18 cellular contexts compared by ENCODE assay signal in the genomic region with DNA sequence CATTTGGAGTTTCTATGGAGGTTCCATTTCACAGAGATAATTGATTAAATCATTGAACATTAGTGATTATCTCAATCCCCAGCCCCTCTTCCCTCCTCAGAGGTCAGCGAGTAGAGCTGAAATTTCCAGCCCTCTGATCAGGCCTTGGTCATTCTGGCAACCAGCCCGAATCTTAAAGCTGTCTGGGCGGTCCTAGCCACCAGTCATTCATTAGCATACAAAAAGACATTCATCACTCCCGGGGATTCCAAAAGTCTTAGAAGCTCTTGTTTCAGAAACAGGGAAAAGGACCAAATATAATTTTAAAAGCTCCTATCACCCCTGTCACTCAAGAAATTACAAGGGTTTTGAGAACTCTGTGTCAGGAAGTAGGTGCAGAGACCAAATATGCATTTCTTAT. TPM values are rescaled to one million over a fixed set of nuclear protein-coding genes. Genes with fewer than 3 reads are reported as not detected.
DNase-seq lines count a peak whose midpoint lies in the region; TF ChIP-seq lines count a peak whose summit lies in the region.
"Had no signal": no experiment of that assay in that cellular context is flagged by ENCODE, and none has a peak within 500 bp of the region (broad histone marks: within the 10 kb centered on the region; RNA-seq: fewer than 3 reads in every experiment).

No MANE protein-coding gene starts in this region.

- no peak overlapping the region for H2BK5ac ChIP-seq in mesendoderm (ENCODE audit: low read length)

- H4K20me1 ChIP-seq in GM23248 (ENCODE audit: insufficient read depth): no peaks in the 10 kb centered on the region

- no peaks in the 10 kb centered on the region for H3K27me3 Mint-ChIP-seq in endodermal cell (ENCODE audit: insufficient read depth)
- H3K27me3 Mint-ChIP-seq in activated CD4-positive, alpha-beta memory T cell treated with anti-CD3 and anti-CD28 coated beads for 36 hours: no peaks in the 10 kb centered on the region
- H3K27me3 Mint-ChIP-seq: naive B cell had no signal

- 20 to 32% methylated on average over 4 of the region's 4 CpGs for WGBS in GM23248 (ENCODE audit: low coverage in 1 of 2, low lambda C conversion rate in 2 of 2, missing lambda C conversion rate in 2 of 2), 2 experiments
- 0 to 16% methylated on average over 1 to 4 of the region's 4 CpGs for WGBS in endodermal cell (ENCODE audit: insufficient coverage in 1 of 2, insufficient read length in 1 of 2), 2 experiments
- WGBS in mesendoderm (ENCODE audit: extremely low coverage, insufficient coverage, low lambda C conversion rate): no CpG with 5 or more reads among the region's 4 CpGs
- WGBS in prostate gland: 70% methylated on average over 4 of the region's 4 CpGs
- 47 to 52% methylated on average over 4 of the region's 4 CpGs for WGBS in lower leg skin, 2 donors

- peaks cover 5% of the 10 kb centered on the region; the same call in 1 of the 2 replicates for H3K9me2 ChIP-seq in GM23248 (ENCODE audit: insufficient read depth)

- H4K8ac ChIP-seq in mesendoderm (ENCODE audit: low read depth, low read length): no peak overlapping the region

- CTCF ChIA-PET in activated CD4-positive, alpha-beta memory T cell treated with anti-CD3 and anti-CD28 coated beads for 36 hours (lab: Charles Lee): no interaction called here

- H3F3A ChIP-seq in GM23248 (ENCODE audit: insufficient read depth): peaks cover 27% of the 10 kb centered on the region

- POLR2A ChIA-PET in activated CD4-positive, alpha-beta memory T cell treated with anti-CD3 and anti-CD28 coated beads for 36 hours (lab: Charles Lee): no interaction called here

- H3K9me3 ChIP-seq in GM23248 (ENCODE audit: low read depth) (no peaks in the 10 kb centered on the region), endodermal cell (ENCODE audit: control insufficient read depth, low read length) (no peaks in the 10 kb centered on the region), prostate gland (no peaks in the 10 kb centered on the region)
- H3K9me3 ChIP-seq: adrenal gland, gastrocnemius medialis, sigmoid colon had no signal

- no peak overlapping the region for H3K4me3 Mint-ChIP-seq in endodermal cell
- no peak overlapping the region for H3K4me3 Mint-ChIP-seq in activated CD4-positive, alpha-beta memory T cell treated with anti-CD3 and anti-CD28 coated beads for 36 hours
- H3K4me3 Mint-ChIP-seq: activated CD4-positive, alpha-beta T cell treated with anti-CD3 and anti-CD28 coated beads for 36 hours; naive B cell; stimulated activated naive CD8-positive, alpha-beta T cell treated with anti-CD3 and anti-CD28 coated beads, Interleukin-15, amount 100 ng/mL, for 72 hours; T-cell had no signal

- no peaks in the 10 kb centered on the region for H3K79me2 ChIP-seq in GM23248 (ENCODE audit: insufficient read depth)
- no peaks in the 10 kb centered on the region for H3K79me2 ChIP-seq in mesendoderm (ENCODE audit: control insufficient read depth, insufficient read depth, low read length)

- H3K27ac Mint-ChIP-seq in endodermal cell: no peak overlapping the region
- H3K27ac Mint-ChIP-seq in activated CD4-positive, alpha-beta memory T cell treated with anti-CD3 and anti-CD28 coated beads for 36 hours: no peak overlapping the region
- H3K27ac Mint-ChIP-seq: activated CD4-positive, alpha-beta T cell treated with anti-CD3 and anti-CD28 coated beads for 36 hours; naive B cell; stimulated activated naive CD8-positive, alpha-beta T cell treated with anti-CD3 and anti-CD28 coated beads, Interleukin-15, amount 100 ng/mL, for 72 hours; T-cell had no signal

- H3K79me1 ChIP-seq in mesendoderm (ENCODE audit: low read length): no peaks in the 10 kb centered on the region

- no peak for TF ChIP-seq CTCF in endodermal cell (conservative IDR thresholded peaks at IDR 0.05)
- no peak for TF ChIP-seq CTCF in prostate gland (IDR thresholded peaks at IDR 0.05)
- no peak for TF ChIP-seq CTCF in lower leg skin (IDR thresholded peaks at IDR 0.05)

- H3K4me2 ChIP-seq in GM23248 (ENCODE audit: unreplicated experiment): peak overlapping the region; percentile 47
- no peak overlapping the region for H3K4me2 ChIP-seq in mesendoderm (ENCODE audit: low read length)

- H3K23ac ChIP-seq in mesendoderm (ENCODE audit: low read length): no peak overlapping the region

- no peak overlapping the region for H2BK120ac ChIP-seq in mesendoderm (ENCODE audit: low read depth, low read length)

- H3K36me3 ChIP-seq in GM23248 (ENCODE audit: low read depth) (no peaks in the 10 kb centered on the region), endodermal cell (ENCODE audit: control insufficient read depth, insufficient read depth, low read length) (no peaks in the 10 kb centered on the region), mesendoderm (ENCODE audit: control insufficient read depth, insufficient read depth, low read length) (no peaks in the 10 kb centered on the region), prostate gland (no peaks in the 10 kb centered on the region)
- H3K36me3 ChIP-seq: adrenal gland, gastrocnemius medialis, sigmoid colon had no signal

- peaks cover 46% of the 10 kb centered on the region for H3K4me1 ChIP-seq in GM23248 (ENCODE audit: insufficient read depth)
- peaks cover 5% of the 10 kb centered on the region for H3K4me1 ChIP-seq in endodermal cell (ENCODE audit: control insufficient read depth, insufficient read depth, low read length)
- peaks cover 2% of the 10 kb centered on the region for H3K4me1 ChIP-seq in mesendoderm (ENCODE audit: control insufficient read depth, low read depth, low read length)
- no peaks in the 10 kb centered on the region for H3K4me1 ChIP-seq in prostate gland (replicated peaks)
- H3K4me1 ChIP-seq: adrenal gland, gastrocnemius medialis had no signal

- no peaks in the 10 kb centered on the region for H3K9me3 Mint-ChIP-seq in endodermal cell
- no peaks in the 10 kb centered on the region for H3K9me3 Mint-ChIP-seq in activated CD4-positive, alpha-beta memory T cell treated with anti-CD3 and anti-CD28 coated beads for 36 hours
- H3K9me3 Mint-ChIP-seq: stimulated activated naive CD8-positive, alpha-beta T cell treated with anti-CD3 and anti-CD28 coated beads, Interleukin-15, amount 100 ng/mL, for 72 hours; T-cell had no signal

- H3K4me3 ChIP-seq in GM23248 (no peak overlapping the region), endodermal cell (ENCODE audit: low read length) (no peak overlapping the region), mesendoderm (ENCODE audit: low read length) (no peak overlapping the region), prostate gland (no peak overlapping the region), lower leg skin (ENCODE audit: low read depth, poor library complexity, severe bottlenecking) (no peak overlapping the region)
- H3K4me3 ChIP-seq: adrenal gland, dorsolateral prefrontal cortex, gastrocnemius medialis, sigmoid colon had no signal

- H3K4ac ChIP-seq in mesendoderm (ENCODE audit: low read depth, low read length): no peak overlapping the region

- H4K5ac ChIP-seq in mesendoderm (ENCODE audit: low read length): no peak overlapping the region

- no peak overlapping the region for H3K9ac ChIP-seq in GM23248
- H3K9ac ChIP-seq in endodermal cell (ENCODE audit: extremely low read depth, low read length, poor library complexity, severe bottlenecking): no peak overlapping the region
- no peak overlapping the region for H3K9ac ChIP-seq in mesendoderm (ENCODE audit: low read length)

- H3K27ac ChIP-seq in GM23248 (no peak overlapping the region), endodermal cell (ENCODE audit: low read depth, low read length) (no peak overlapping the region), mesendoderm (ENCODE audit: low read depth, low read length) (no peak overlapping the region), prostate gland (no peak overlapping the region)
- H3K27ac ChIP-seq: adrenal gland, dorsolateral prefrontal cortex, gastrocnemius medialis, HL-60, sigmoid colon had no signal

- DNase-seq in GM23248: peak; percentile 64
- DNase-seq in RKO (ENCODE audit: low spot score): peak; percentile 88
- DNase-seq in endodermal cell: peak; percentile 74
- DNase-seq in mesendoderm: peak; percentile 84
- no peak for DNase-seq in HCEC 1CT
- DNase-seq in prostate gland (ENCODE audit: low spot score): no peak
- no peak for DNase-seq in activated CD4-positive, alpha-beta memory T cell treated with anti-CD3 and anti-CD28 coated beads for 36 hours
- DNase-seq in lower leg skin (ENCODE audit: low spot score in 2 of 2): no peak
- DNase-seq: activated CD4-positive, alpha-beta T cell treated with anti-CD3 and anti-CD28 coated beads for 36 hours; adrenal gland; gastrocnemius medialis; kidney; naive B cell; sigmoid colon; stimulated activated naive CD8-positive, alpha-beta T cell treated with anti-CD3 and anti-CD28 coated beads, Interleukin-15, amount 100 ng/mL, for 72 hours; T-cell had no signal

- no peaks in the 10 kb centered on the region for H3K27me3 ChIP-seq in GM23248 (replicated peaks; ENCODE audit: insufficient read depth)
- H3K27me3 ChIP-seq in endodermal cell (ENCODE audit: control insufficient read depth, insufficient read depth, low read length, poor library complexity, severe bottlenecking): no peaks in the 10 kb centered on the region
- H3K27me3 ChIP-seq in mesendoderm (ENCODE audit: insufficient read depth, low read length, poor library complexity): no peaks in the 10 kb centered on the region
- no peaks in the 10 kb centered on the region for H3K27me3 ChIP-seq in prostate gland (replicated peaks; ENCODE audit: insufficient read depth)
- H3K27me3 ChIP-seq: adrenal gland, dorsolateral prefrontal cortex, gastrocnemius medialis, sigmoid colon had no signal

- peak overlapping the region; percentile 33; the same call in 1 of the 2 replicates for H2AFZ ChIP-seq in GM23248

- peak overlapping the region; percentile 74 for H2BK15ac ChIP-seq in mesendoderm (replicated peaks; ENCODE audit: low read depth)

- H3K56ac ChIP-seq in mesendoderm (ENCODE audit: low read length): no peak overlapping the region

- H2AK5ac ChIP-seq in mesendoderm (ENCODE audit: low read length): no peak overlapping the region

- H3K18ac ChIP-seq in mesendoderm (ENCODE audit: low read length): peak overlapping the region; percentile 83

- H3K36me3 Mint-ChIP-seq in endodermal cell (ENCODE audit: low read depth): no peaks in the 10 kb centered on the region
- H3K36me3 Mint-ChIP-seq in activated CD4-positive, alpha-beta memory T cell treated with anti-CD3 and anti-CD28 coated beads for 36 hours: no peaks in the 10 kb centered on the region
- H3K36me3 Mint-ChIP-seq: naive B cell, T-cell had no signal

- no peak for TF ChIP-seq POLR2A in prostate gland (IDR thresholded peaks at IDR 0.05)
- TF ChIP-seq POLR2A in lower leg skin (IDR thresholded peaks at IDR 0.05): no peak

- intact Hi-C loops in prostate gland (cut with DNase I): no loop called here
- intact Hi-C loops in activated CD4-positive, alpha-beta memory T cell treated with anti-CD3 and anti-CD28 coated beads for 36 hours (cut with micrococcal nuclease): no loop called here
- intact Hi-C loops in lower leg skin (cut with DNase I; ENCODE audit: low total_unique reads): no loop called here

- in situ Hi-C loops in GM23248 (cut with MboI): loop anchor here (25.0 kb wide), 1 partner anchor 208 kb away; a partner anchor contains a TSS

- H3K4me1 Mint-ChIP-seq in endodermal cell: peaks cover 8% of the 10 kb centered on the region
- no peaks in the 10 kb centered on the region for H3K4me1 Mint-ChIP-seq in activated CD4-positive, alpha-beta memory T cell treated with anti-CD3 and anti-CD28 coated beads for 36 hours (ENCODE audit: low read depth)
- H3K4me1 Mint-ChIP-seq: stimulated activated naive CD8-positive, alpha-beta T cell treated with anti-CD3 and anti-CD28 coated beads, Interleukin-15, amount 100 ng/mL, for 72 hours; T-cell had no signal

RNA-seq across cellular contexts. Expression of a gene that starts 41.3 kb away (rescaled TPM):
- total RNA-seq in GM23248 (2014; rRNA removed; shearing (Covaris generic)): 0.43 TPM in 1 of 2 replicates, not detected in the other
- polyA plus RNA-seq in GM23248 (2016; fragmentation: Nextera tagmentation; extraction: Ambion mirVana): 0.21 and 0.23 TPM in 2 replicates
- under 1 TPM in 1 of 2 donors, not detected in 1; 0.31 TPM for total RNA-seq in endodermal cell
- polyA plus RNA-seq in endodermal cell (2013, experiment 1 of 2): 0.18 TPM
- 0.41 TPM for polyA plus RNA-seq in endodermal cell (2013, experiment 2 of 2)
- polyA plus RNA-seq in mesendoderm (2013, experiment 1 of 2): 0.08 TPM
- polyA plus RNA-seq in mesendoderm (2013, experiment 2 of 2): 0.04 TPM
- total RNA-seq in prostate gland: 1 to 10 TPM in 1 of 2 donors, not detected in 1; 1.7 TPM
- total RNA-seq in activated CD4-positive, alpha-beta memory T cell treated with anti-CD3 and anti-CD28 coated beads for 36 hours: not detected
- total RNA-seq in lower leg skin: under 1 TPM in 3 of 4 donors, not detected in 1; 0.15 to 0.91 (median 0.68) TPM
- total RNA-seq: activated CD4-positive, alpha-beta T cell treated with anti-CD3 and anti-CD28 coated beads for 36 hours had no signal

Comparison
In these comparisons a context has a peak if more than half of its experiments do, and no peak if none do; other contexts are left out.
1. DNase-seq: peak in GM23248 (single experiment), RKO (single experiment), endodermal cell (single experiment) and mesendoderm (single experiment); none in HCEC 1CT (single experiment), prostate gland (single experiment), activated CD4-positive, alpha-beta memory T cell treated with anti-CD3 and anti-CD28 coated beads for 36 hours (single experiment) and lower leg skin (0 of 2).